Comparison of ENCODE assay signal across 8 cellular contexts in genomic region chr10:62735464-62736188, GRCh38.
A peak's percentile ranks its signal among the peaks of the same experiment; 100 is the strongest.
DNase-seq lines count a peak whose midpoint lies in the region; ATAC-seq, FAIRE-seq and TF ChIP-seq lines count a peak whose summit lies in the region.

No MANE protein-coding gene starts in this region.

- peak; percentile 70 for FAIRE-seq in K562 (lab: Jason Lieb, UNC)

- DNase-seq in EH (ENCODE audit: low read depth) (peak; percentile 59), K562 (ENCODE audit: extremely low read depth in 1 of 4, low spot score in 3 of 4) (peak; percentile 26 to 59 (median 32)), DMS79 treated with DMSO at 0.1 percent for 48 hours (lab: John Stamatoyannopoulos, UW) (no peak), Right ventricle myocardium superior (no peak), OCI-M2 (lab: John Stamatoyannopoulos, UW; ENCODE audit: unreplicated experiment) (no peak)

- H3K9me1 ChIP-seq in K562 (ENCODE audit: control insufficient read depth, insufficient read depth, low read length): no peaks in the 10 kb centered on the region

- intact Hi-C loops in K562 (cut with micrococcal nuclease): loop anchor here (10.0 kb wide), 1 partner anchor 419 kb away; no protein-coding TSS in a partner anchor
- intact Hi-C loops in Right ventricle myocardium superior (cut with DNase I): loop anchor here (10.0 kb wide), 1 partner anchor 79 kb away; the partner anchor contains the start of gene EGR2

- no peak for TF ChIP-seq CTCF in K562 (IDR thresholded peaks at IDR 0.05 in 2 of 3, conservative IDR thresholded peaks at IDR 0.05 in 1 of 3; ENCODE audit: insufficient read depth in 2 of 3, low read depth in 1 of 3, low read length in 3 of 3)

- peak; percentile 55 for ATAC-seq in GM19455 (IDR thresholded peaks at IDR 0.05; ENCODE audit: unreplicated experiment)
- ATAC-seq in HG03280 (IDR thresholded peaks at IDR 0.05; ENCODE audit: unreplicated experiment): peak; percentile 37
- peak; percentile 74 for ATAC-seq in K562
- ATAC-seq in GM21526 (IDR thresholded peaks at IDR 0.05; ENCODE audit: low FRiP score, unreplicated experiment): no peak
- ATAC-seq in Right ventricle myocardium superior (ENCODE audit: poor library complexity): no peak

- no peak overlapping the region for H3K4me3 ChIP-seq in K562

- H3K79me2 ChIP-seq in K562 (ENCODE audit: control insufficient read depth, insufficient read depth, low read length): no peaks in the 10 kb centered on the region

- TF ChIP-seq EP300 in K562 (IDR thresholded peaks at IDR 0.05; ENCODE audit: low read length): no peak

- no peak overlapping the region; the same call in 1 of the 2 replicates for H2AFZ ChIP-seq in K562 (ENCODE audit: low read depth, low read length)

- WGBS in K562 (ENCODE audit: insufficient coverage, low coverage, missing lambda C conversion rate): 2% methylated on average over 3 of the region's 3 CpGs

- no peak overlapping the region; the same call in 2 of the 3 replicates for H3K27ac ChIP-seq in K562 (ENCODE audit: extremely low read depth, low read depth, low read length)

- BruUV-seq in K562 (replicated peaks; lab: Mats Ljungman, UMichigan): no TSS peak

- H3K36me3 ChIP-seq in K562 (ENCODE audit: control insufficient read depth, insufficient read depth, low read length): no peaks in the 10 kb centered on the region

- no peak for TF ChIP-seq POLR2A in K562 (conservative IDR thresholded peaks at IDR 0.05)

- no peaks in the 10 kb centered on the region for H3K27me3 ChIP-seq in K562 (ENCODE audit: control insufficient read depth in 2 of 2, insufficient read depth in 2 of 2, low read length in 2 of 2)

- no peak for TF ChIP-seq RAD21 in K562 (CRISPR knock-in tag; conservative IDR thresholded peaks at IDR 0.05 in 1 of 2, IDR thresholded peaks at IDR 0.05 in 1 of 2)

- peak overlapping the region; percentile 50 for H3K4me2 ChIP-seq in K562 (ENCODE audit: insufficient read depth, low read length)

- POLR2A ChIA-PET in K562 (lab: Yijun Ruan, JAX): no interaction called here

- in situ Hi-C loops in K562 (cut with MboI): no loop called here

- no peak overlapping the region for H3K9ac ChIP-seq in K562 (ENCODE audit: insufficient read depth in 1 of 2, low read depth in 2 of 2, low read length in 2 of 2)

- CTCF ChIA-PET in K562 (lab: Yijun Ruan, JAX; ENCODE audit: low intra/inter-chr PET ratio): no interaction called here

- no peaks in the 10 kb centered on the region for H4K20me1 ChIP-seq in K562 (replicated peaks; ENCODE audit: control insufficient read depth, insufficient read depth, low read length)

- no peaks in the 10 kb centered on the region for H3K9me3 ChIP-seq in K562 (replicated peaks; ENCODE audit: control insufficient read depth, insufficient read depth, low read depth, low read length)

- peaks cover 2 to 14% of the 10 kb centered on the region in 2 experiments; a peak in 4 of 5 replicates for H3K4me1 ChIP-seq in K562 (replicated peaks in 1 of 2; ENCODE audit: control insufficient read depth in 2 of 2, insufficient read depth in 2 of 2, low read length in 2 of 2)

TF ChIP-seq in K562, 482 proteins besides CTCF, POLR2A, EP300 and RAD21 (continues in another document):
- no peak for TF ChIP-seq ZBTB12 (CRISPR knock-in tag; IDR thresholded peaks at IDR 0.05)
- TF ChIP-seq CBFA2T2 (conservative IDR thresholded peaks at IDR 0.05): no peak
- no peak for TF ChIP-seq HNRNPH1 (optimal IDR thresholded peaks at IDR 0.05; ENCODE audit: low read depth, low read length)
- TF ChIP-seq, protein P1, sequence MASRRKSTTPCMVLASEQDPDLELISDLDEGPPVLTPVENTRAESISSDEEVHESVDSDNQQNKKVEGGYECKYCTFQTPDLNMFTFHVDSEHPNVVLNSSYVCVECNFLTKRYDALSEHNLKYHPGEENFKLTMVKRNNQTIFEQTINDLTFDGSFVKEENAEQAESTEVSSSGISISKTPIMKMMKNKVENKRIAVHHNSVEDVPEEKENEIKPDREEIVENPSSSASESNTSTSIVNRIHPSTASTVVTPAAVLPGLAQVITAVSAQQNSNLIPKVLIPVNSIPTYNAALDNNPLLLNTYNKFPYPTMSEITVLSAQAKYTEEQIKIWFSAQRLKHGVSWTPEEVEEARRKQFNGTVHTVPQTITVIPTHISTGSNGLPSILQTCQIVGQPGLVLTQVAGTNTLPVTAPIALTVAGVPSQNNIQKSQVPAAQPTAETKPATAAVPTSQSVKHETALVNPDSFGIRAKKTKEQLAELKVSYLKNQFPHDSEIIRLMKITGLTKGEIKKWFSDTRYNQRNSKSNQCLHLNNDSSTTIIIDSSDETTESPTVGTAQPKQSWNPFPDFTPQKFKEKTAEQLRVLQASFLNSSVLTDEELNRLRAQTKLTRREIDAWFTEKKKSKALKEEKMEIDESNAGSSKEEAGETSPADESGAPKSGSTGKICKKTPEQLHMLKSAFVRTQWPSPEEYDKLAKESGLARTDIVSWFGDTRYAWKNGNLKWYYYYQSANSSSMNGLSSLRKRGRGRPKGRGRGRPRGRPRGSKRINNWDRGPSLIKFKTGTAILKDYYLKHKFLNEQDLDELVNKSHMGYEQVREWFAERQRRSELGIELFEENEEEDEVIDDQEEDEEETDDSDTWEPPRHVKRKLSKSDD (conservative IDR thresholded peaks at IDR 0.05; ENCODE audit: low read length): no peak
- TF ChIP-seq SMC3 (conservative IDR thresholded peaks at IDR 0.05; ENCODE audit: insufficient read depth, low read depth, low read length): no peak
- TF ChIP-seq PKNOX1 (IDR thresholded peaks at IDR 0.05): no peak; the same call in 1 of the 2 replicates
- peak; percentile 44; the same call in 1 of the 2 replicates for TF ChIP-seq SMARCE1 (IDR thresholded peaks at IDR 0.05)
- TF ChIP-seq HMGN3 (IDR thresholded peaks at IDR 0.05; ENCODE audit: borderline replicate concordance, extremely low read depth, insufficient read length, low read depth, low read length): no peak
- TF ChIP-seq JUND (IDR thresholded peaks at IDR 0.05; ENCODE audit: borderline replicate concordance, low read depth, low read length): peak; percentile 95
- TF ChIP-seq JUND (tag; IDR thresholded peaks at IDR 0.05; ENCODE audit: borderline replicate concordance, low read depth, low read length): peak; percentile 91
- no peak for TF ChIP-seq KAT8 (IDR thresholded peaks at IDR 0.05; ENCODE audit: low read depth)
- TF ChIP-seq ATF3 (IDR thresholded peaks at IDR 0.05): peak; percentile 89
- no peak for TF ChIP-seq ATF3 (CRISPR knock-in tag; conservative IDR thresholded peaks at IDR 0.05)
- TF ChIP-seq SRSF7 (optimal IDR thresholded peaks at IDR 0.05; ENCODE audit: low read depth, low read length): no peak
- TF ChIP-seq TCFL5 (CRISPR knock-in tag; conservative IDR thresholded peaks at IDR 0.05): no peak
- TF ChIP-seq E2F4 (CRISPR knock-in tag; IDR thresholded peaks at IDR 0.05; ENCODE audit: low read depth): no peak
- TF ChIP-seq DPF2 (IDR thresholded peaks at IDR 0.05): peak; percentile 79
- TF ChIP-seq POLR3A (IDR thresholded peaks at IDR 0.05; ENCODE audit: borderline replicate concordance, extremely low read depth, insufficient read depth, insufficient read length): no peak

Comparison
In these comparisons a context has a peak if more than half of its experiments do, and no peak if none do; other contexts are left out.
1. DNase-seq: peak in EH (single experiment) and K562 (4 of 4); none in DMS79 treated with DMSO at 0.1 percent for 48 hours (single experiment), Right ventricle myocardium superior (single experiment) and OCI-M2 (single experiment).
2. ATAC-seq: peak in GM19455 (single experiment), HG03280 (single experiment) and K562 (single experiment); none in GM21526 (single experiment) and Right ventricle myocardium superior (single experiment).